9 cellular contexts compared by ENCODE assay signal in genomic region chr6:2862712-2863174, GRCh38. TPM values are rescaled to one million over a fixed set of nuclear protein-coding genes. Genes with fewer than 3 reads are reported as not detected.
DNase-seq lines count a peak whose midpoint lies in the region; ATAC-seq and TF ChIP-seq lines count a peak whose summit lies in the region.
"Had no signal": no experiment of that assay in that cellular context is flagged by ENCODE, and none has a peak within 500 bp of the region (broad histone marks: within the 10 kb centered on the region; RNA-seq: fewer than 3 reads in every experiment).

No MANE protein-coding gene starts in this region.

- intact Hi-C loops in naive thymus-derived CD4-positive, alpha-beta T cell (cut with micrococcal nuclease), result no loop called here

- H3K4me3 Mint-ChIP-seq in naive thymus-derived CD4-positive, alpha-beta T cell, result peak overlapping the region in 3 of 10 donors; percentile 12 to 33 (median 15)

- H3K27ac ChIP-seq in naive thymus-derived CD4-positive, alpha-beta T cell (ENCODE audit: low read depth, low read length), result peak overlapping the region; percentile 66

- no peaks in the 10 kb centered on the region for H3K27me3 Mint-ChIP-seq in naive thymus-derived CD4-positive, alpha-beta T cell

- H3K9me3 Mint-ChIP-seq in naive thymus-derived CD4-positive, alpha-beta T cell, result peaks cover 0 to 19% (median 0%) of the 10 kb centered on the region in 11 donors

- POLR2A ChIA-PET in naive thymus-derived CD4-positive, alpha-beta T cell (lab: Charles Lee), result interaction anchor here (0.7 to 1.5 kb wide), 4 partner anchors 12 to 35 kb away, joined by 3 to 5 read pairs (median 3); no protein-coding TSS in a partner anchor

- peaks cover 46 to 49% of the 10 kb centered on the region in 2 donors for H3K4me1 ChIP-seq in naive thymus-derived CD4-positive, alpha-beta T cell (ENCODE audit: control insufficient read depth in 2 of 2, insufficient read depth in 2 of 2, low read length in 2 of 2)

- no peaks in the 10 kb centered on the region for H3K27me3 ChIP-seq in naive thymus-derived CD4-positive, alpha-beta T cell (ENCODE audit: control insufficient read depth in 2 of 2, insufficient read depth in 2 of 2, low read length in 2 of 2)

- ATAC-seq in HG02678 (IDR thresholded peaks at IDR 0.05; ENCODE audit: unreplicated experiment) (peak; percentile 58), SK-N-SH treated with all-trans-retinoic acid at 6 μM for 48 hours (no peak)
- no peak for ATAC-seq in naive thymus-derived CD4-positive, alpha-beta T cell
- ATAC-seq: K562 had no signal

- CTCF ChIA-PET in naive thymus-derived CD4-positive, alpha-beta T cell (lab: Charles Lee), result interaction anchor here (0.9 to 1.9 kb wide), 2 partner anchors 16 to 126 kb away, joined by 5 to 6 read pairs; no protein-coding TSS in a partner anchor

- H3K27ac Mint-ChIP-seq in naive thymus-derived CD4-positive, alpha-beta T cell, result peak overlapping the region; percentile 67 to 99 (median 96)

- peaks cover 0 to 30% (median 0%) of the 10 kb centered on the region in 5 donors for H3K36me3 Mint-ChIP-seq in naive thymus-derived CD4-positive, alpha-beta T cell

- no peaks in the 10 kb centered on the region for H3K9me3 ChIP-seq in naive thymus-derived CD4-positive, alpha-beta T cell (ENCODE audit: control insufficient read depth in 2 of 3, low read length in 3 of 3)

- no peak overlapping the region for H3K4me3 ChIP-seq in naive thymus-derived CD4-positive, alpha-beta T cell (ENCODE audit: low read length)
- H3K4me3 ChIP-seq: K562 had no signal

- H3K36me3 ChIP-seq in naive thymus-derived CD4-positive, alpha-beta T cell (ENCODE audit: control insufficient read depth in 2 of 3, insufficient read depth in 3 of 3, low read length in 3 of 3), result no peaks in the 10 kb centered on the region

- peaks cover 35 to 79% (median 73%) of the 10 kb centered on the region in 7 donors for H3K4me1 Mint-ChIP-seq in naive thymus-derived CD4-positive, alpha-beta T cell

- DNase-seq in activated CD4-positive, alpha-beta T cell treated with anti-CD3 and anti-CD28 coated beads for 48 hours, result peak; percentile 69
- no peak for DNase-seq in activated CD4-positive, alpha-beta T cell treated with anti-CD3 and anti-CD28 coated beads for 4 hours
- DNase-seq in NCI-H524 (lab: John Stamatoyannopoulos, UW) (peak; percentile 25 to 72), NCI-H1436 (lab: John Stamatoyannopoulos, UW) (no peak), kidney tubule cell (ENCODE audit: low spot score) (no peak)
- no peak for DNase-seq in naive thymus-derived CD4-positive, alpha-beta T cell

TF ChIP-seq in SK-N-SH treated with all-trans-retinoic acid at 6 μM for 48 hours, 23 proteins besides CTCF, POLR2A, EP300 and RAD21:
- TF ChIP-seq PPARA (CRISPR knock-in tag; IDR thresholded peaks at IDR 0.05; ENCODE audit: borderline replicate concordance) (no peak), TSHZ2 (CRISPR knock-in tag; IDR thresholded peaks at IDR 0.05) (no peak), ZNF565 (CRISPR knock-in tag; conservative IDR thresholded peaks at IDR 0.05; ENCODE audit: low read depth) (no peak), TOX (CRISPR knock-in tag; IDR thresholded peaks at IDR 0.05; ENCODE audit: borderline replicate concordance) (no peak), CSDC2 (CRISPR knock-in tag; IDR thresholded peaks at IDR 0.05) (no peak), ESRRG (CRISPR knock-in tag; IDR thresholded peaks at IDR 0.05) (no peak), GLIS3 (CRISPR knock-in tag; IDR thresholded peaks at IDR 0.05) (no peak), RARB (CRISPR knock-in tag; IDR thresholded peaks at IDR 0.05) (no peak), ZFP30 (CRISPR knock-in tag; IDR thresholded peaks at IDR 0.05) (no peak), OSR1 (CRISPR knock-in tag; IDR thresholded peaks at IDR 0.05) (no peak), ZC3H10 (CRISPR knock-in tag; IDR thresholded peaks at IDR 0.05) (no peak), ISL1 (CRISPR knock-in tag; IDR thresholded peaks at IDR 0.05) (no peak), TCF4 (CRISPR knock-in tag; IDR thresholded peaks at IDR 0.05; ENCODE audit: borderline replicate concordance) (no peak), CSRNP3 (CRISPR knock-in tag; IDR thresholded peaks at IDR 0.05) (no peak), SNAI2 (CRISPR knock-in tag; IDR thresholded peaks at IDR 0.05) (no peak), PATZ1 (CRISPR knock-in tag; IDR thresholded peaks at IDR 0.05; ENCODE audit: borderline replicate concordance) (no peak), ZFP3 (CRISPR knock-in tag; IDR thresholded peaks at IDR 0.05) (no peak), BACH2 (CRISPR knock-in tag; IDR thresholded peaks at IDR 0.05; ENCODE audit: borderline replicate concordance) (no peak), CREB5 (CRISPR knock-in tag; IDR thresholded peaks at IDR 0.05; ENCODE audit: low read depth) (no peak), ZNF8 (CRISPR knock-in tag; IDR thresholded peaks at IDR 0.05) (no peak)
TF ChIP-seq in SK-N-SH treated with all-trans-retinoic acid at 6 μM for 48 hours: peak in this region for 0.

RNA-seq across cellular contexts. Expression of gene SERPINB1, which starts 21.1 kb away (rescaled TPM):
- 100 to 1,000 TPM in 1 of 5 experiments, 10 to 100 TPM in 4; 43.8 to 108 (median 62.5) TPM for total RNA-seq in naive thymus-derived CD4-positive, alpha-beta T cell
- polyA plus RNA-seq in naive thymus-derived CD4-positive, alpha-beta T cell, result 100 to 1,000 TPM; 129 to 135 TPM

RNA-seq across cellular contexts. Expression of gene SERPINB9, which starts 40.4 kb away (rescaled TPM):
- total RNA-seq in naive thymus-derived CD4-positive, alpha-beta T cell, result 10 to 100 TPM; 25.1 to 74.4 (median 52.0) TPM
- polyA plus RNA-seq in naive thymus-derived CD4-positive, alpha-beta T cell, result 10 to 100 TPM; 33.1 to 34.1 TPM

Comparison
In these comparisons a context has a peak if more than half of its experiments do, and no peak if none do; other contexts are left out.
1. DNase-seq: peak in activated CD4-positive, alpha-beta T cell treated with anti-CD3 and anti-CD28 coated beads for 48 hours (single experiment) and NCI-H524 (2 of 2); none in activated CD4-positive, alpha-beta T cell treated with anti-CD3 and anti-CD28 coated beads for 4 hours (0 of 2), naive thymus-derived CD4-positive, alpha-beta T cell (0 of 9), NCI-H1436 (single experiment) and kidney tubule cell (single experiment).